9 cellular contexts compared by ENCODE assay signal in genomic region chrX:13028871-13029336, GRCh38. TPM values are rescaled to one million over a fixed set of nuclear protein-coding genes. Genes with fewer than 3 reads are reported as not detected.
DNase-seq lines count a peak whose midpoint lies in the region; ATAC-seq, FAIRE-seq and TF ChIP-seq lines count a peak whose summit lies in the region.
"Had no signal": no experiment of that assay in that cellular context is flagged by ENCODE, and none has a peak within 500 bp of the region (broad histone marks: within the 10 kb centered on the region; RNA-seq: fewer than 3 reads in every experiment).

No MANE protein-coding gene starts in this region.

- H3K27me3 Mint-ChIP-seq in brain, result no peaks in the 10 kb centered on the region

- H3K9me3 Mint-ChIP-seq in brain, result no peaks in the 10 kb centered on the region

- H3K27ac Mint-ChIP-seq in brain, result peak overlapping the region in 4 of 5 experiments; percentile 54 to 94 (median 94)

- FAIRE-seq in HTR-8/SVneo (lab: Jason Lieb, UNC), result peak; percentile 38

- TF ChIP-seq CTCF in AG04449 (IDR thresholded peaks at IDR 0.05; ENCODE audit: insufficient read depth, low read length, missing control alignments) (no peak), brain (conservative IDR thresholded peaks at IDR 0.05) (no peak)

- POLR2A ChIA-PET in AG04449 (lab: Yijun Ruan, JAX), result interaction anchor here (0.5 kb wide), 1 partner anchor 74 kb away, joined by 3 read pairs; no protein-coding TSS in a partner anchor

- no peaks in the 10 kb centered on the region for H3K36me3 Mint-ChIP-seq in brain

- CTCF ChIA-PET in AG04449 (lab: Yijun Ruan, JAX), result no interaction called here

- no peak overlapping the region for H3K4me2 ChIP-seq in mesendoderm (ENCODE audit: low read length)

- no peak for DNase-seq in AG04449 (ENCODE audit: low read depth, low spot score)
- no peak for DNase-seq in HTR-8/SVneo (ENCODE audit: insufficient read length, low spot score)
- peak; percentile 88 for DNase-seq in mesendoderm
- no peak for DNase-seq in NCI-H524 (lab: John Stamatoyannopoulos, UW)
- DNase-seq in stimulated activated CD4-positive, alpha-beta T cell treated with anti-CD3 and anti-CD28 coated beads, Interleukin-1b, Interleukin-23, amount 100 ng/mL, for 48 hours, result no peak
- DNase-seq in NCI-H748 (lab: John Stamatoyannopoulos, UW; ENCODE audit: unreplicated experiment), result no peak
- DNase-seq: GF-D8 had no signal

- H2BK5ac ChIP-seq in mesendoderm (ENCODE audit: low read length), result peak overlapping the region; percentile 82

- no peak overlapping the region for H3K4ac ChIP-seq in mesendoderm (ENCODE audit: low read depth, low read length)

- no peaks in the 10 kb centered on the region for H3K36me3 ChIP-seq in mesendoderm (ENCODE audit: control insufficient read depth, insufficient read depth, low read length)

- H4K5ac ChIP-seq in mesendoderm (ENCODE audit: low read length), result no peak overlapping the region

- no peak for ATAC-seq in GM18867 (IDR thresholded peaks at IDR 0.05; ENCODE audit: unreplicated experiment)

- H3K4me3 ChIP-seq in AG04449 (ENCODE audit: low read depth, low read length), result peak overlapping the region; percentile 6; the same call in 1 of the 2 replicates
- no peak overlapping the region for H3K4me3 ChIP-seq in mesendoderm (ENCODE audit: low read length)

- no peak overlapping the region for H3K23ac ChIP-seq in mesendoderm (ENCODE audit: low read length)

- H2BK120ac ChIP-seq in mesendoderm (ENCODE audit: low read depth, low read length), result peak overlapping the region; percentile 38

- H4K8ac ChIP-seq in mesendoderm (ENCODE audit: low read depth, low read length), result no peak overlapping the region

- WGBS in mesendoderm (ENCODE audit: extremely low coverage, insufficient coverage, low lambda C conversion rate), result no CpG with 5 or more reads among the region's 1 CpG

- no peaks in the 10 kb centered on the region for H3K4me1 ChIP-seq in mesendoderm (ENCODE audit: control insufficient read depth, low read depth, low read length)

- H3K4me3 Mint-ChIP-seq in brain, result peak overlapping the region in 3 of 5 experiments; percentile 23 to 65 (median 44)

- no peak overlapping the region for H2BK15ac ChIP-seq in mesendoderm (replicated peaks; ENCODE audit: low read depth)

- no peaks in the 10 kb centered on the region for H3K27me3 ChIP-seq in mesendoderm (ENCODE audit: insufficient read depth, low read length, poor library complexity)

- H3K4me1 Mint-ChIP-seq in brain, result peaks cover 56% of the 10 kb centered on the region

- H2AK5ac ChIP-seq in mesendoderm (ENCODE audit: low read length), result no peak overlapping the region

- H3K79me1 ChIP-seq in mesendoderm (ENCODE audit: low read length), result no peaks in the 10 kb centered on the region

- no peaks in the 10 kb centered on the region for H3K79me2 ChIP-seq in mesendoderm (ENCODE audit: control insufficient read depth, insufficient read depth, low read length)

- peak overlapping the region; percentile 29 for H3K9ac ChIP-seq in mesendoderm (ENCODE audit: low read length)

- H3K27ac ChIP-seq in mesendoderm (ENCODE audit: low read depth, low read length), result peak overlapping the region; percentile 94

- H3K56ac ChIP-seq in mesendoderm (ENCODE audit: low read length), result peak overlapping the region; percentile 44

- peak overlapping the region; percentile 92 for H3K18ac ChIP-seq in mesendoderm (ENCODE audit: low read length)

RNA-seq across cellular contexts. Expression of gene FAM9C, which starts 15.5 kb away (rescaled TPM):
- polyA plus RNA-seq in brain (ENCODE audit: insufficient read depth, low read depth, low replicate concordance), result not detected
- polyA plus RNA-seq in mesendoderm (2013, experiment 1 of 2), result 0.21 TPM
- polyA plus RNA-seq in mesendoderm (2013, experiment 2 of 2), result 0.20 TPM

RNA-seq across cellular contexts. Expression of gene TMSB4X, which starts 54.0 kb away (rescaled TPM):
- polyA plus RNA-seq in brain (ENCODE audit: insufficient read depth, low read depth, low replicate concordance), result 3,699 TPM
- 3,955 TPM for polyA plus RNA-seq in mesendoderm (2013, experiment 1 of 2)
- polyA plus RNA-seq in mesendoderm (2013, experiment 2 of 2), result 4,083 TPM
